In the genomic region with DNA sequence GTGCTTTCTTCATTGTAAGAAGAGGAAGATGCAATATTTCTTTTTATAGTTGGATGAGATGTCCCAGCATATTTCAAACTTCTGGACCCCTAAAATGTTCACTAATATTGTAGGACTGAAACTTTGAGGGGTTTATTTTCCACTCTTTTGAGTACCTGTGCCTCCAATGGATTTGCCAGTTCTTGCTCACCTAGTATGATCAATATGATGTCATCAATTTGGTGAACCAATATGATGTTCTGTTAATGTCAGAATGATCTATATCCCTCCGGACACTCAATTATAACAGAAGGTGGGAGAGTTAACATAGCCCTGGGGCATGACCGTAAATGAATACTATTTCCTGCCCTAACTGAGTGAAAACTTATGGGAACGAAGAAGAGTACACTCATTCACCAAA, we compare ENCODE assay signal across 11 cellular contexts.
"Had no signal": no experiment of that assay in that cellular context is flagged by ENCODE, and none has a peak within 500 bp of the region (broad histone marks: within the 10 kb centered on the region; RNA-seq: fewer than 3 reads in every experiment).

No MANE protein-coding gene starts in this region.

- H3K36me3 ChIP-seq: HAP-1 had no signal

- ATAC-seq: GM23338, HCT116 had no signal

- H3K9me3 ChIP-seq: HAP-1 had no signal

- H3K4me2 ChIP-seq: GM23338 had no signal

- H3K4me1 ChIP-seq: HAP-1 had no signal

- H3K4me3 ChIP-seq: GM23248, GM23338, HAP-1 had no signal

- H2AFZ ChIP-seq: GM23248, GM23338 had no signal

- H3K27ac ChIP-seq: GM23248 had no signal

- H3K9ac ChIP-seq: GM23248 had no signal

- FAIRE-seq: H1, H54 had no signal

- DNase-seq: GM23248, GOT3, H7, H9, HCEC 1CT, HFFc6 had no signal
